Comparison of ENCODE assay signal across 16 cellular contexts in genomic region chr2:12014088-12014960, GRCh38.
A peak's percentile ranks its signal among the peaks of the same experiment; 100 is the strongest.
DNase-seq lines count a peak whose midpoint lies in the region; ATAC-seq lines count a peak whose summit lies in the region.
"Had no signal": no experiment of that assay in that cellular context is flagged by ENCODE, and none has a peak within 500 bp of the region (broad histone marks: within the 10 kb centered on the region; RNA-seq: fewer than 3 reads in every experiment).

No MANE protein-coding gene starts in this region.

- peak; percentile 85 for DNase-seq in A172 (ENCODE audit: low spot score)
- DNase-seq in GM23248: peak; percentile 73
- DNase-seq in SHP77 (lab: John Stamatoyannopoulos, UW): peak; percentile 17 to 39
- peak; percentile 26 for DNase-seq in hepatic stellate cell (ENCODE audit: low spot score)
- DNase-seq in NCI-H82 (lab: John Stamatoyannopoulos, UW): no peak
- DNase-seq in mesenteric fat pad (ENCODE audit: low spot score): no peak
- DNase-seq: BE2C; central memory CD4-positive, alpha-beta T cell; mammary epithelial cell; NCI-H1436 had no signal

- H3K27me3 ChIP-seq in GM23248 (replicated peaks; ENCODE audit: insufficient read depth): 0 out of 2 replicates have a peak, but pooled peaks cover 6% of the 10 kb centered on the region
- H3K27me3 ChIP-seq: BE2C, right lobe of liver had no signal

- no peak overlapping the region for H3K27ac ChIP-seq in GM23248
- H3K27ac ChIP-seq: foreskin keratinocyte, right lobe of liver, VCaP had no signal

- ATAC-seq in GM18909 (IDR thresholded peaks at IDR 0.05; ENCODE audit: poor library complexity, unreplicated experiment) (no peak), GM18867 (IDR thresholded peaks at IDR 0.05; ENCODE audit: unreplicated experiment) (no peak)
- ATAC-seq: foreskin keratinocyte, Panc1 had no signal

- no peaks in the 10 kb centered on the region for H3K79me2 ChIP-seq in GM23248 (ENCODE audit: insufficient read depth)

- H4K20me1 ChIP-seq in GM23248 (ENCODE audit: insufficient read depth): no peaks in the 10 kb centered on the region

- peaks cover 12% of the 10 kb centered on the region for H3K4me1 ChIP-seq in GM23248 (ENCODE audit: insufficient read depth)
- H3K4me1 ChIP-seq: BE2C, foreskin keratinocyte had no signal

- 34 to 40% methylated on average over 9 of the region's 9 CpGs for WGBS in GM23248 (ENCODE audit: low coverage in 1 of 2, low lambda C conversion rate in 2 of 2, missing lambda C conversion rate in 2 of 2), 2 experiments

- H2AFZ ChIP-seq in GM23248: peak overlapping the region; percentile 23; the same call in 1 of the 2 replicates

- in situ Hi-C loops in GM23248 (cut with MboI): no loop called here

- no peaks in the 10 kb centered on the region for H3K9me3 ChIP-seq in GM23248 (ENCODE audit: low read depth)
- H3K9me3 ChIP-seq: BE2C, right lobe of liver had no signal

- no peaks in the 10 kb centered on the region for H3K9me2 ChIP-seq in GM23248 (ENCODE audit: insufficient read depth)

- no peaks in the 10 kb centered on the region for H3K36me3 ChIP-seq in GM23248 (ENCODE audit: low read depth)
- H3K36me3 ChIP-seq: BE2C, right lobe of liver had no signal

- no peaks in the 10 kb centered on the region; the same call in 1 of the 2 replicates for H3F3A ChIP-seq in GM23248 (ENCODE audit: insufficient read depth)

- no peak overlapping the region for H3K4me3 ChIP-seq in GM23248
- H3K4me3 ChIP-seq: right lobe of liver had no signal

- no peak overlapping the region for H3K9ac ChIP-seq in GM23248

- no peak overlapping the region for H3K4me2 ChIP-seq in GM23248 (ENCODE audit: unreplicated experiment)

Comparison
In these comparisons a context has a peak if more than half of its experiments do, and no peak if none do; other contexts are left out.
1. DNase-seq: peak in A172 (single experiment), GM23248 (single experiment), SHP77 (2 of 2) and hepatic stellate cell (single experiment); none in NCI-H82 (single experiment) and mesenteric fat pad (single experiment).